Comparison of ENCODE assay signal across 8 cellular contexts in genomic region chr10:48306870-48307531, GRCh38. TPM values are rescaled to one million over a fixed set of nuclear protein-coding genes. Genes with fewer than 3 reads are reported as not detected.
A peak's percentile ranks its signal among the peaks of the same experiment; 100 is the strongest.
DNase-seq lines count a peak whose midpoint lies in the region; ATAC-seq and TF ChIP-seq lines count a peak whose summit lies in the region.

No MANE protein-coding gene starts in this region.

- no peaks in the 10 kb centered on the region for H3K9me3 ChIP-seq in subcutaneous abdominal adipose tissue (ENCODE audit: control insufficient read depth in 5 of 5, low read length in 5 of 5)

- DNase-seq in activated effector memory CD4-positive, alpha-beta T cell treated with anti-CD3 and anti-CD28 coated beads, Interleukin-2, amount 50 U/mL, for 16 hours = peak; percentile 90
- no peak for DNase-seq in activated effector memory CD4-positive, alpha-beta T cell treated with Interleukin-2 at 50 U/mL for 16 hours
- DNase-seq in NCI-H460 (ENCODE audit: extremely low read depth, low read depth) (peak; percentile 7), fibroblast of gingiva (ENCODE audit: low read depth) (peak; percentile 55), neural crest cell (ENCODE audit: low read depth, low spot score) (peak; percentile 29)
- DNase-seq in activated T-cell treated with anti-CD3 and anti-CD28 coated beads, Interleukin-2, amount 50 U/mL, for 4 hours = peak; percentile 66

- peaks cover 38% of the 10 kb centered on the region for H3K4me1 Mint-ChIP-seq in activated T-cell treated with anti-CD3 and anti-CD28 coated beads, Interleukin-2, amount 50 U/mL, for 4 hours (ENCODE audit: low read depth)
- H3K4me1 Mint-ChIP-seq in neural crest cell = peaks cover 18% of the 10 kb centered on the region

- H3K9me3 Mint-ChIP-seq in activated T-cell treated with anti-CD3 and anti-CD28 coated beads, Interleukin-2, amount 50 U/mL, for 4 hours = no peaks in the 10 kb centered on the region
- no peaks in the 10 kb centered on the region for H3K9me3 Mint-ChIP-seq in neural crest cell

- H3K27ac ChIP-seq in subcutaneous abdominal adipose tissue (ENCODE audit: low read depth, low read length) = peak overlapping the region; percentile 79

- H3K9ac ChIP-seq in subcutaneous abdominal adipose tissue (ENCODE audit: low read length in 5 of 5) = peak overlapping the region; percentile 57 to 83 (median 83)

- no peaks in the 10 kb centered on the region for H3K36me3 ChIP-seq in subcutaneous abdominal adipose tissue (ENCODE audit: control insufficient read depth in 5 of 5, insufficient read depth in 5 of 5, low read length in 5 of 5)

- TF ChIP-seq CTCF in neural crest cell (conservative IDR thresholded peaks at IDR 0.05) = no peak

- H3K27me3 Mint-ChIP-seq in activated T-cell treated with anti-CD3 and anti-CD28 coated beads, Interleukin-2, amount 50 U/mL, for 4 hours (ENCODE audit: low read depth) = no peaks in the 10 kb centered on the region
- H3K27me3 Mint-ChIP-seq in neural crest cell (ENCODE audit: low read depth) = peaks cover 19% of the 10 kb centered on the region

- peaks cover 2 to 22% (median 16%) of the 10 kb centered on the region in 5 donors for H3K4me1 ChIP-seq in subcutaneous abdominal adipose tissue (ENCODE audit: control insufficient read depth in 5 of 5, insufficient read depth in 5 of 5, low read length in 5 of 5)

- no peaks in the 10 kb centered on the region for H3K27me3 ChIP-seq in subcutaneous abdominal adipose tissue (ENCODE audit: control insufficient read depth in 5 of 5, insufficient read depth in 4 of 5, low read length in 5 of 5)

- peak overlapping the region; percentile 38 for H3K27ac Mint-ChIP-seq in neural crest cell (ENCODE audit: unreplicated experiment)

- H3K4me3 ChIP-seq in subcutaneous abdominal adipose tissue (ENCODE audit: low read depth in 1 of 5, low read length in 5 of 5) = peak overlapping the region; percentile 64 to 88 (median 80)

- no peaks in the 10 kb centered on the region for H3K36me3 Mint-ChIP-seq in activated T-cell treated with anti-CD3 and anti-CD28 coated beads, Interleukin-2, amount 50 U/mL, for 4 hours (ENCODE audit: insufficient read depth)
- no peaks in the 10 kb centered on the region for H3K36me3 Mint-ChIP-seq in neural crest cell (ENCODE audit: low read depth)

- H3K4me3 Mint-ChIP-seq in activated T-cell treated with anti-CD3 and anti-CD28 coated beads, Interleukin-2, amount 50 U/mL, for 4 hours = peak overlapping the region; percentile 82
- peak overlapping the region; percentile 87 for H3K4me3 Mint-ChIP-seq in neural crest cell

- peak; percentile 28 for ATAC-seq in HG02884 (IDR thresholded peaks at IDR 0.05; ENCODE audit: unreplicated experiment)
- ATAC-seq in activated T-cell treated with anti-CD3 and anti-CD28 coated beads, Interleukin-2, amount 50 U/mL, for 4 hours = peak; percentile 48 to 52

RNA-seq across cellular contexts. Expression of gene MAPK8, which starts 0.5 kb away (rescaled TPM):
- total RNA-seq in NCI-H460 (2014; rRNA removed; shearing (Covaris generic)) = 54.3 and 57.7 TPM in 2 replicates
- polyA plus RNA-seq in NCI-H460 (2014; cell fraction: nucleus; rRNA removed) = 17.2 and 31.3 TPM in 2 replicates
- 10 to 100 TPM; 31.5 to 34.5 (median 33.7) TPM for total RNA-seq in activated T-cell treated with anti-CD3 and anti-CD28 coated beads, Interleukin-2, amount 50 U/mL, for 4 hours
- 56.6 and 59.1 TPM in 2 replicates for total RNA-seq in neural crest cell

RNA-seq across cellular contexts. Expression of gene FRMPD2, which starts 32.5 kb away (rescaled TPM):
- total RNA-seq in NCI-H460 (2014; rRNA removed; shearing (Covaris generic)) = not detected in 2 replicates
- not detected in 2 replicates for polyA plus RNA-seq in NCI-H460 (2014; cell fraction: nucleus; rRNA removed)
- total RNA-seq in activated T-cell treated with anti-CD3 and anti-CD28 coated beads, Interleukin-2, amount 50 U/mL, for 4 hours = not detected
- total RNA-seq in neural crest cell = 0.26 TPM in 1 of 2 replicates, not detected in the other
